Comparison of ENCODE assay signal across 27 cellular contexts in genomic region chr13:111092685-111093084, GRCh38.
"Had no signal": no experiment of that assay in that cellular context is flagged by ENCODE, and none has a peak within 500 bp of the region (broad histone marks: within the 10 kb centered on the region; RNA-seq: fewer than 3 reads in every experiment).

No MANE protein-coding gene starts in this region.

- DNase-seq: colonic mucosa; cortex of kidney; dermis blood vessel endothelial cell; dorsolateral prefrontal cortex; effector CD4-positive, alpha-beta T cell; effector CD8-positive, alpha-beta T cell; effector memory CD4-positive, alpha-beta T cell; effector memory CD8-positive, alpha-beta T cell; endodermal cell; erythroblast; esophagus squamous epithelium; foreskin fibroblast; foreskin keratinocyte; foreskin melanocyte; gastrocnemius medialis; glutamatergic neuron; head of caudate nucleus; heart left ventricle; heart right ventricle had no signal

- H3K4me3 ChIP-seq: colonic mucosa, coronary artery, dorsolateral prefrontal cortex, esophagus squamous epithelium, gastrocnemius medialis, gastroesophageal sphincter, heart left ventricle, heart right ventricle had no signal

- FAIRE-seq: colon, endometrium, endothelial cell of umbilical vein, frontal cortex had no signal

- H3K9me3 ChIP-seq: colonic mucosa, esophagus squamous epithelium, gastrocnemius medialis, gastroesophageal sphincter, heart left ventricle, heart right ventricle had no signal

- H3K27ac ChIP-seq: colonic mucosa, coronary artery, dorsolateral prefrontal cortex, epithelial cell of prostate, esophagus squamous epithelium, foreskin keratinocyte, gastrocnemius medialis, gastroesophageal sphincter, heart left ventricle, heart right ventricle had no signal

- ATAC-seq: effector memory CD8-positive, alpha-beta T cell; esophagus mucosa; foreskin keratinocyte; gastrocnemius medialis; gastroesophageal sphincter had no signal

- H3K27me3 ChIP-seq: gastrocnemius medialis had no signal

- H3K36me3 ChIP-seq: colonic mucosa, esophagus squamous epithelium, gastrocnemius medialis, gastroesophageal sphincter, heart left ventricle, heart right ventricle had no signal

- H3K4me1 ChIP-seq: colonic mucosa, esophagus squamous epithelium, foreskin keratinocyte, gastroesophageal sphincter, heart right ventricle had no signal
